11 cellular contexts compared by ENCODE assay signal in genomic region chr22:36419912-36420882, GRCh38. TPM values are rescaled to one million over a fixed set of nuclear protein-coding genes. Genes with fewer than 3 reads are reported as not detected.
DNase-seq lines count a peak whose midpoint lies in the region; ATAC-seq, FAIRE-seq and TF ChIP-seq lines count a peak whose summit lies in the region.
"Had no signal": no experiment of that assay in that cellular context is flagged by ENCODE, and none has a peak within 500 bp of the region (broad histone marks: within the 10 kb centered on the region; RNA-seq: fewer than 3 reads in every experiment).

No MANE protein-coding gene starts in this region.

- H3K9me3 ChIP-seq in ovary (no peaks in the 10 kb centered on the region), vagina (no peaks in the 10 kb centered on the region)

- peak overlapping the region; percentile 29 for H3K4me3 ChIP-seq in ovary
- H3K4me3 ChIP-seq in vagina: peak overlapping the region; percentile 28 to 30

- H3K4me1 ChIP-seq in ovary (ENCODE audit: insufficient read depth) (peaks cover 5% of the 10 kb centered on the region), vagina (peaks cover 24% of the 10 kb centered on the region)

- TF ChIP-seq CTCF in ovary (IDR thresholded peaks at IDR 0.05) (no peak), vagina (IDR thresholded peaks at IDR 0.05) (no peak)

- no peak for TF ChIP-seq EP300 in ovary (IDR thresholded peaks at IDR 0.05)

- no peak for FAIRE-seq in frontal cortex (lab: Jason Lieb, UNC)

- no peaks in the 10 kb centered on the region for H3K36me3 ChIP-seq in ovary
- H3K36me3 ChIP-seq in vagina: no peaks in the 10 kb centered on the region

- intact Hi-C loops in Right ventricle myocardium inferior (cut with DNase I) (loop anchor here (5.0 kb wide), 2 partner anchors 37 to 52 kb away; no protein-coding TSS in a partner anchor), cardiac septum (cut with DNase I) (no loop called here), left ventricle myocardium superior (cut with micrococcal nuclease) (no loop called here), ovary (cut with DNase I) (no loop called here), vagina (cut with DNase I) (no loop called here)

- DNase-seq in Right ventricle myocardium inferior (ENCODE audit: missing footprints): no peak
- no peak for DNase-seq in cardiac septum (ENCODE audit: low spot score)
- DNase-seq in left ventricle myocardium superior: no peak
- DNase-seq in ovary: no peak
- DNase-seq in vagina (ENCODE audit: extremely low spot score in 2 of 2): no peak
- DNase-seq in DMS79 treated with DMSO at 0.1 percent for 48 hours (lab: John Stamatoyannopoulos, UW): no peak
- DNase-seq in activated gamma-delta T cell (lab: John Stamatoyannopoulos, UW): no peak
- no peak for DNase-seq in frontal cortex (ENCODE audit: low spot score in 2 of 2)
- DNase-seq: ACHN; activated naive CD4-positive, alpha-beta T cell treated with anti-CD3 and anti-CD28 coated beads for 36 hours; NCI-H774 had no signal

- peak overlapping the region; percentile 43 to 73 for H3K27ac ChIP-seq in ovary
- H3K27ac ChIP-seq in vagina: peak overlapping the region; percentile 88

- TF ChIP-seq POLR2A in ovary (IDR thresholded peaks at IDR 0.05) (no peak), vagina (IDR thresholded peaks at IDR 0.05) (no peak)

- 40 to 45% (median 43%) methylated on average over 21 of the region's 21 CpGs for WGBS in ovary, 3 donors

- H3K27me3 ChIP-seq in ovary: no peaks in the 10 kb centered on the region
- no peaks in the 10 kb centered on the region for H3K27me3 ChIP-seq in vagina

- ATAC-seq in Right ventricle myocardium inferior (peak; percentile 50), left ventricle myocardium superior (peak; percentile 69)

RNA-seq across cellular contexts. Expression of gene MYH9, which starts 32.4 kb away (rescaled TPM):
- total RNA-seq in Right ventricle myocardium inferior: 180 TPM
- 282 TPM for total RNA-seq in cardiac septum
- total RNA-seq in left ventricle myocardium superior: 161 TPM
- 100 to 1,000 TPM; 128 to 452 (median 348) TPM for total RNA-seq in ovary
- polyA plus RNA-seq in ovary: 100 to 1,000 TPM; 196 to 530 TPM
- total RNA-seq in vagina: 333 TPM
- total RNA-seq in frontal cortex: 32.2 TPM
